ENCODE assay signal across 1 cellular context in genomic region chr9:130590305-130590704, GRCh38.
TF ChIP-seq lines count a peak whose summit lies in the region.

No MANE protein-coding gene starts in this region.

TF ChIP-seq in K562, 482 proteins besides CTCF, POLR2A, EP300 and RAD21 (continued from another document):
- TF ChIP-seq ZHX1 (conservative IDR thresholded peaks at IDR 0.05; ENCODE audit: low read length) (no peak), NCOA4 (IDR thresholded peaks at IDR 0.05; ENCODE audit: partially characterized antibody) (no peak), IFI16 (CRISPR knock-in tag; IDR thresholded peaks at IDR 0.05) (no peak), RCOR1 (IDR thresholded peaks at IDR 0.05; ENCODE audit: borderline replicate concordance in 1 of 2, low read depth in 2 of 2, low read length in 2 of 2) (peak in 1 of 2 experiments; percentile 7; a peak in 1 of 4 replicates), RB1 (IDR thresholded peaks at IDR 0.05; ENCODE audit: low read depth) (no peak), KDM1A (IDR thresholded peaks at IDR 0.05) (peak; percentile 54 to 62; a peak in 2 of 4 replicates), SMARCE1 (IDR thresholded peaks at IDR 0.05) (no peak), ZBTB9 (CRISPR knock-in tag; IDR thresholded peaks at IDR 0.05) (peak; percentile 93), CHCHD3 (CRISPR knock-in tag; IDR thresholded peaks at IDR 0.05) (no peak), VEZF1 (CRISPR knock-in tag; IDR thresholded peaks at IDR 0.05) (peak; percentile 74), CBFA2T3 (IDR thresholded peaks at IDR 0.05) (peak; percentile 58), HNRNPL (IDR thresholded peaks at IDR 0.05; ENCODE audit: low read depth, low read length) (no peak), ELF1 (tag; IDR thresholded peaks at IDR 0.05) (no peak), THRAP3 (IDR thresholded peaks at IDR 0.05; ENCODE audit: borderline replicate concordance) (no peak), HDAC2 (IDR thresholded peaks at IDR 0.05) (no peak), CREM (IDR thresholded peaks at IDR 0.05; ENCODE audit: low read depth) (0 out of 2 replicates have a peak, but pooled peaks have one; percentile 12), HMBOX1 (IDR thresholded peaks at IDR 0.05) (peak; percentile 94), SETDB1 (IDR thresholded peaks at IDR 0.05; ENCODE audit: low read length) (no peak)
